ENCODE assay signal across 1 cellular context in genomic region chr6:44697333-44697732, GRCh38.
TF ChIP-seq lines count a peak whose summit lies in the region.

No MANE protein-coding gene starts in this region.

TF ChIP-seq in HepG2, 621 proteins besides CTCF, POLR2A, EP300 and RAD21 (continued from another document):
- TF ChIP-seq THAP7 (CRISPR knock-in tag; IDR thresholded peaks at IDR 0.05) (no peak), ZNF282 (IDR thresholded peaks at IDR 0.05; ENCODE audit: partially characterized antibody) (no peak), ZNF550 (CRISPR knock-in tag; IDR thresholded peaks at IDR 0.05; ENCODE audit: borderline replicate concordance) (no peak), NFKBIZ (CRISPR knock-in tag; IDR thresholded peaks at IDR 0.05) (no peak)
